In genomic region chr3:15064299-15064834, GRCh38 we compare ENCODE assay signal across 1 cellular context.
TF ChIP-seq lines count a peak whose summit lies in the region.

No MANE protein-coding gene starts in this region.

TF ChIP-seq in K562, 482 proteins besides CTCF, POLR2A, EP300 and RAD21 (continued from another document and continues in another):
- 0 out of 2 replicates have a peak, but pooled peaks have one; percentile 4 for TF ChIP-seq RUNX1 (IDR thresholded peaks at IDR 0.05; ENCODE audit: low read depth)
- TF ChIP-seq POLR2AphosphoS2 (IDR thresholded peaks at IDR 0.05; ENCODE audit: low read length) = no peak
- no peak for TF ChIP-seq MTF1 (CRISPR knock-in tag; IDR thresholded peaks at IDR 0.05; ENCODE audit: borderline replicate concordance)
- TF ChIP-seq DLX4 (CRISPR knock-in tag; IDR thresholded peaks at IDR 0.05) = no peak
- no peak for TF ChIP-seq ZNF253 (CRISPR knock-in tag; conservative IDR thresholded peaks at IDR 0.05)
- TF ChIP-seq ARID3A (IDR thresholded peaks at IDR 0.05; ENCODE audit: borderline replicate concordance, low read depth, low read length) = no peak
- no peak for TF ChIP-seq MITF (IDR thresholded peaks at IDR 0.05)
- TF ChIP-seq YBX1 (IDR thresholded peaks at IDR 0.05) = no peak
- TF ChIP-seq E2F6 (IDR thresholded peaks at IDR 0.05; ENCODE audit: borderline replicate concordance in 1 of 2, extremely low read depth in 1 of 2, insufficient read depth in 1 of 2, insufficient read length in 1 of 2, low read depth in 1 of 2, low read length in 1 of 2, poor library complexity in 1 of 2, severe bottlenecking in 1 of 2) = no peak
- TF ChIP-seq HMGN3 (IDR thresholded peaks at IDR 0.05; ENCODE audit: borderline replicate concordance, extremely low read depth, insufficient read length, low read depth, low read length) = no peak
- TF ChIP-seq MXI1 (IDR thresholded peaks at IDR 0.05; ENCODE audit: low read depth, low read length) = no peak
- TF ChIP-seq HSF4 (CRISPR knock-in tag; IDR thresholded peaks at IDR 0.05; ENCODE audit: borderline replicate concordance) = no peak
- no peak for TF ChIP-seq MGA (IDR thresholded peaks at IDR 0.05)
- TF ChIP-seq ZNF431 (CRISPR knock-in tag; IDR thresholded peaks at IDR 0.05) = no peak
- TF ChIP-seq ZNF12 (CRISPR knock-in tag; IDR thresholded peaks at IDR 0.05) = 0 out of 2 replicates have a peak, but pooled peaks have one; percentile 12
- no peak for TF ChIP-seq BRD9 (IDR thresholded peaks at IDR 0.05; ENCODE audit: low read depth, partially characterized antibody)
- TF ChIP-seq HNRNPK (IDR thresholded peaks at IDR 0.05; ENCODE audit: low read depth, low read length, poor library complexity, severe bottlenecking) = no peak
- TF ChIP-seq ZNF507 (tag; conservative IDR thresholded peaks at IDR 0.05) = no peak
- no peak for TF ChIP-seq CREB3L1 (IDR thresholded peaks at IDR 0.05; ENCODE audit: borderline replicate concordance, low read depth)
- peak; percentile 67 for TF ChIP-seq MEIS2 (IDR thresholded peaks at IDR 0.05; ENCODE audit: partially characterized antibody)
- no peak for TF ChIP-seq CXXC5 (CRISPR knock-in tag; IDR thresholded peaks at IDR 0.05)
- TF ChIP-seq ZNF347 (CRISPR knock-in tag; IDR thresholded peaks at IDR 0.05; ENCODE audit: low read depth) = no peak
- no peak for TF ChIP-seq SRSF1 (IDR thresholded peaks at IDR 0.05; ENCODE audit: low read depth, low read length)
- no peak for TF ChIP-seq NR4A1 (CRISPR knock-in tag; IDR thresholded peaks at IDR 0.05)
- no peak for TF ChIP-seq NR4A1 (tag; IDR thresholded peaks at IDR 0.05)
- TF ChIP-seq ATF6 (CRISPR knock-in tag; IDR thresholded peaks at IDR 0.05) = 0 out of 2 replicates have a peak, but pooled peaks have one; percentile 7
- peak; percentile 39; the same call in 1 of the 2 replicates for TF ChIP-seq TFAP4 (CRISPR knock-in tag; IDR thresholded peaks at IDR 0.05; ENCODE audit: borderline replicate concordance)
- TF ChIP-seq PBX2 (CRISPR knock-in tag; IDR thresholded peaks at IDR 0.05; ENCODE audit: low read depth) = no peak
- TF ChIP-seq PBX2 (tag; conservative IDR thresholded peaks at IDR 0.05; ENCODE audit: low read depth) = 0 out of 2 replicates have a peak, but pooled peaks have one; percentile 24
- 0 out of 2 replicates have a peak, but pooled peaks have one; percentile 3 for TF ChIP-seq ZNF57 (CRISPR knock-in tag; IDR thresholded peaks at IDR 0.05)
- TF ChIP-seq FOXJ2 (tag; IDR thresholded peaks at IDR 0.05) = no peak
- no peak for TF ChIP-seq TOE1 (IDR thresholded peaks at IDR 0.05; ENCODE audit: borderline replicate concordance)
- TF ChIP-seq TOE1 (CRISPR knock-in tag; IDR thresholded peaks at IDR 0.05; ENCODE audit: borderline replicate concordance, low read depth) = 0 out of 2 replicates have a peak, but pooled peaks have one; percentile 19
